14 cellular contexts compared by ENCODE assay signal in genomic region chr12:64694130-64695078, GRCh38.
DNase-seq lines count a peak whose midpoint lies in the region; ATAC-seq and TF ChIP-seq lines count a peak whose summit lies in the region.
"Had no signal": no experiment of that assay in that cellular context is flagged by ENCODE, and none has a peak within 500 bp of the region (broad histone marks: within the 10 kb centered on the region; RNA-seq: fewer than 3 reads in every experiment).

No MANE protein-coding gene starts in this region.

- intact Hi-C loops in Caco-2 (cut with micrococcal nuclease; ENCODE audit: unreplicated experiment), result loop anchor here (5.0 kb wide), 1 partner anchor 242 kb away; the partner anchor contains the start of gene TBK1
- intact Hi-C loops in naive thymus-derived CD4-positive, alpha-beta T cell (cut with micrococcal nuclease), result loop anchor here in 1 of 2 donors (2.0 to 5.0 kb wide), 2 partner anchors 16 to 37 kb away; no protein-coding TSS in a partner anchor

- POLR2A ChIA-PET in Caco-2 (lab: Charles Lee), result no interaction called here
- POLR2A ChIA-PET in naive thymus-derived CD4-positive, alpha-beta T cell (lab: Charles Lee), result interaction anchor here (0.8 to 35.2 kb wide), 7 partner anchors 12 to 145 kb away, joined by 3 to 900 read pairs (median 5); partner anchors contain the start of gene RASSF3

- no peak for TF ChIP-seq CTCF in C4-2B (conservative IDR thresholded peaks at IDR 0.05)
- no peak for TF ChIP-seq CTCF in Caco-2 (IDR thresholded peaks at IDR 0.05; ENCODE audit: insufficient read depth in 1 of 2, low read depth in 1 of 2, low read length in 1 of 2, severe bottlenecking in 1 of 2, unreplicated experiment in 1 of 2)

- H3K4me3 Mint-ChIP-seq in Caco-2 (ENCODE audit: unreplicated experiment), result no peak overlapping the region
- H3K4me3 Mint-ChIP-seq in activated naive CD8-positive, alpha-beta T cell, result peak overlapping the region; percentile 4
- peak overlapping the region in 9 of 10 donors; percentile 3 to 73 (median 48) for H3K4me3 Mint-ChIP-seq in naive thymus-derived CD4-positive, alpha-beta T cell

- H3K27ac Mint-ChIP-seq in Caco-2 (ENCODE audit: unreplicated experiment), result peak overlapping the region; percentile 1
- H3K27ac Mint-ChIP-seq in activated naive CD8-positive, alpha-beta T cell, result peak overlapping the region; percentile 78
- peak overlapping the region; percentile 75 to 97 (median 91) for H3K27ac Mint-ChIP-seq in naive thymus-derived CD4-positive, alpha-beta T cell

- peaks cover 14% of the 10 kb centered on the region for H3K4me1 Mint-ChIP-seq in Caco-2 (ENCODE audit: low read depth, unreplicated experiment)
- H3K4me1 Mint-ChIP-seq in activated naive CD8-positive, alpha-beta T cell (ENCODE audit: low read depth), result peaks cover 67% of the 10 kb centered on the region
- H3K4me1 Mint-ChIP-seq in naive thymus-derived CD4-positive, alpha-beta T cell, result peaks cover 48 to 86% (median 72%) of the 10 kb centered on the region in 7 donors

- CTCF ChIA-PET in Caco-2 (lab: Charles Lee), result interaction anchor here (0.9 to 2.6 kb wide), 4 partner anchors 83 to 144 kb away, joined by 3 to 9 read pairs (median 3); no protein-coding TSS in a partner anchor
- CTCF ChIA-PET in naive thymus-derived CD4-positive, alpha-beta T cell (lab: Charles Lee), result interaction anchor here (0.6 to 8.1 kb wide), 12 partner anchors 13 to 146 kb away, joined by 3 to 131 read pairs (median 4); no protein-coding TSS in a partner anchor

- peak overlapping the region; percentile 4; the same call in 1 of the 2 replicates for H3K27ac ChIP-seq in C4-2B
- peak overlapping the region; percentile 42 for H3K27ac ChIP-seq in naive thymus-derived CD4-positive, alpha-beta T cell (ENCODE audit: low read depth, low read length)
- H3K27ac ChIP-seq: foreskin keratinocyte, right lobe of liver, testis had no signal

- no TSS peak for BruUV-seq in Caco-2 (replicated peaks; lab: Mats Ljungman, UMichigan)

- H3K9me3 ChIP-seq in Caco-2, result no peaks in the 10 kb centered on the region
- no peaks in the 10 kb centered on the region for H3K9me3 ChIP-seq in naive thymus-derived CD4-positive, alpha-beta T cell (ENCODE audit: control insufficient read depth in 2 of 3, low read length in 3 of 3)
- H3K9me3 ChIP-seq: right lobe of liver, testis had no signal

- H3K27me3 Mint-ChIP-seq in Caco-2 (ENCODE audit: insufficient read depth, unreplicated experiment), result no peaks in the 10 kb centered on the region
- H3K27me3 Mint-ChIP-seq in activated naive CD8-positive, alpha-beta T cell, result no peaks in the 10 kb centered on the region
- no peaks in the 10 kb centered on the region for H3K27me3 Mint-ChIP-seq in naive thymus-derived CD4-positive, alpha-beta T cell
- H3K27me3 Mint-ChIP-seq: IgD-negative memory B cell had no signal

- H3K36me3 Mint-ChIP-seq in Caco-2 (ENCODE audit: insufficient read depth, unreplicated experiment), result peaks cover 19% of the 10 kb centered on the region
- H3K36me3 Mint-ChIP-seq in activated naive CD8-positive, alpha-beta T cell, result peaks cover 19% of the 10 kb centered on the region
- H3K36me3 Mint-ChIP-seq in naive thymus-derived CD4-positive, alpha-beta T cell, result peaks cover 11 to 46% (median 37%) of the 10 kb centered on the region in 5 donors

- 0 out of 2 replicates have a peak, but pooled peaks cover 6% of the 10 kb centered on the region for H3K4me1 ChIP-seq in Caco-2
- H3K4me1 ChIP-seq in naive thymus-derived CD4-positive, alpha-beta T cell (ENCODE audit: control insufficient read depth in 2 of 2, insufficient read depth in 2 of 2, low read length in 2 of 2), result peaks cover 12 to 78% of the 10 kb centered on the region in 2 donors
- H3K4me1 ChIP-seq: foreskin keratinocyte, right lobe of liver, testis had no signal

- DNase-seq in Caco-2, result no peak
- no peak for DNase-seq in naive thymus-derived CD4-positive, alpha-beta T cell
- no peak for DNase-seq in SK-N-DZ (ENCODE audit: low spot score)
- no peak for DNase-seq in SHP77 (lab: John Stamatoyannopoulos, UW)
- no peak for DNase-seq in UCSD-AML1 (lab: John Stamatoyannopoulos, UW; ENCODE audit: unreplicated experiment)
- DNase-seq: aorta, foreskin keratinocyte, NCI-H1694 treated with DMSO at 0.1 percent for 48 hours, right lobe of liver, testis had no signal

- H3K4me3 ChIP-seq in Caco-2 (ENCODE audit: low read depth, low read length), result no peak overlapping the region
- H3K4me3 ChIP-seq in naive thymus-derived CD4-positive, alpha-beta T cell (ENCODE audit: low read length), result no peak overlapping the region
- H3K4me3 ChIP-seq: right lobe of liver, testis had no signal

- no peaks in the 10 kb centered on the region for H3K9me3 Mint-ChIP-seq in Caco-2 (ENCODE audit: unreplicated experiment)
- no peaks in the 10 kb centered on the region for H3K9me3 Mint-ChIP-seq in activated naive CD8-positive, alpha-beta T cell (ENCODE audit: low read depth)
- no peaks in the 10 kb centered on the region for H3K9me3 Mint-ChIP-seq in naive thymus-derived CD4-positive, alpha-beta T cell
- H3K9me3 Mint-ChIP-seq: IgD-negative memory B cell had no signal

- H3K27me3 ChIP-seq in Caco-2 (replicated peaks; ENCODE audit: control insufficient read depth, insufficient read depth, low read length), result no peaks in the 10 kb centered on the region
- no peaks in the 10 kb centered on the region for H3K27me3 ChIP-seq in naive thymus-derived CD4-positive, alpha-beta T cell (ENCODE audit: control insufficient read depth in 2 of 2, insufficient read depth in 2 of 2, low read length in 2 of 2)
- H3K27me3 ChIP-seq: foreskin keratinocyte, right lobe of liver, testis had no signal

- no peaks in the 10 kb centered on the region; the same call in 1 of the 2 replicates for H3K36me3 ChIP-seq in Caco-2 (ENCODE audit: control insufficient read depth, insufficient read depth, low read length)
- H3K36me3 ChIP-seq in naive thymus-derived CD4-positive, alpha-beta T cell (ENCODE audit: control insufficient read depth in 2 of 3, insufficient read depth in 3 of 3, low read length in 3 of 3), result peaks cover 16 to 33% (median 31%) of the 10 kb centered on the region in 3 experiments
- H3K36me3 ChIP-seq: right lobe of liver had no signal

- ATAC-seq in naive thymus-derived CD4-positive, alpha-beta T cell, result no peak
- no peak for ATAC-seq in HG02885 (IDR thresholded peaks at IDR 0.05; ENCODE audit: poor library complexity, unreplicated experiment)
- ATAC-seq: foreskin keratinocyte, right lobe of liver had no signal

Comparison
In these comparisons a context has a peak if more than half of its experiments do, and no peak if none do; other contexts are left out.
1. H3K27ac Mint-ChIP-seq: peak in every context shown above with its lines; median percentile 91 in naive thymus-derived CD4-positive, alpha-beta T cell; 78 in activated naive CD8-positive, alpha-beta T cell; 1 in Caco-2.